30 cellular contexts compared by ENCODE assay signal in the genomic region with DNA sequence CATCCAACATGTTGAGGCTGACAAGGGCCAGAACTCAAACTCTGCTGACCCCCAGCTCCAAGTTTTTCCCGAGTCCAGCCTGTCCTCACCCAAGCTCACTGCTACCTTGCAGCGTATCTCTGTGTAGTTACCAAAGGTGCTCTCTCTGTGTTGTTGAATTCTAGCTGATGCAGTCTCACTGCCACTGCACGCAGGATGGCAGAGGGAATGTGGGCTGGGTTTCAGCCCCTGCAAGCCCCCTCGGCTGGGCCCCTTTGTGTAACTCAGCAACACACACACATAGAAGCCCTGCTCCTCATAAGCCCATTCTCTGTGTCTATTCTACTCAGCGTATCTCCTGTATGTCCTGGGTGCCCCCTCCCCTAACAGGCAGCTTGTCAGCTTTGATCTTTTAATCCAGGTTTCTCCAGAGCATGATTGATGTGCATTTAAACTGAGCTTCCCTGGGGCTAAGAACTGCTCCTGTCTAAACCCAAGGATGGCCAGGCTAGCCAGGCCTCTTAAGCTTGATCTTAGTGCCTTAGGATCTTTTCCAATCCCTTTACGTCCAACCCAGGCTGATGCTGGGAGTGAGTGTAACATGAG. TPM values are rescaled to one million over a fixed set of nuclear protein-coding genes. Genes with fewer than 3 reads are reported as not detected.
DNase-seq lines count a peak whose midpoint lies in the region; ATAC-seq and TF ChIP-seq lines count a peak whose summit lies in the region.
"Had no signal": no experiment of that assay in that cellular context is flagged by ENCODE, and none has a peak within 500 bp of the region (broad histone marks: within the 10 kb centered on the region; RNA-seq: fewer than 3 reads in every experiment).

No MANE protein-coding gene starts in this region.

- H3K9me3 Mint-ChIP-seq in H9 (peaks cover 5 to 9% of the 10 kb centered on the region in 2 experiments; a peak in 4 of 5 replicates), neural progenitor cell (no peaks in the 10 kb centered on the region)
- peaks cover 7 to 20% of the 10 kb centered on the region in 2 donors for H3K9me3 Mint-ChIP-seq in effector memory CD8-positive, alpha-beta T cell

- no peaks in the 10 kb centered on the region for H3K23me2 ChIP-seq in H9 (ENCODE audit: insufficient read length, low read depth, low read length, poor library complexity, severe bottlenecking)

- no peaks in the 10 kb centered on the region for H3K79me1 ChIP-seq in H9 (ENCODE audit: insufficient read depth, low read depth, low read length, poor library complexity, severe bottlenecking)
- H3K79me1 ChIP-seq in neuronal stem cell (ENCODE audit: low read depth, low read length) = no peaks in the 10 kb centered on the region

- WGBS in H9 (ENCODE audit: extremely low coverage, insufficient read length, low lambda C conversion rate) = no CpG with 5 or more reads among the region's 6 CpGs
- WGBS in ectodermal cell, 2 experiments = 47 to 50% methylated on average over 6 of the region's 6 CpGs
- WGBS in neuronal stem cell (ENCODE audit: extremely low coverage in 2 of 2, insufficient read length in 2 of 2, insufficient replicate concordance in 1 of 2), 2 donors = no CpG with 5 or more reads among the region's 6 CpGs

- H2AK5ac ChIP-seq in H9 (ENCODE audit: insufficient read length, low read length) (no peak overlapping the region), neuronal stem cell (ENCODE audit: low read depth, low read length) (no peak overlapping the region)

- H3K4me3 Mint-ChIP-seq in H9 (no peak overlapping the region), neural progenitor cell (no peak overlapping the region)
- H3K4me3 Mint-ChIP-seq in effector memory CD8-positive, alpha-beta T cell = no peak overlapping the region
- H3K4me3 Mint-ChIP-seq: CD4-positive, alpha-beta T cell had no signal

- H3K36me3 ChIP-seq in ectodermal cell (ENCODE audit: control insufficient read depth, insufficient read depth, low read length) (no peaks in the 10 kb centered on the region), neural progenitor cell (no peaks in the 10 kb centered on the region), neuronal stem cell (replicated peaks in 1 of 2; ENCODE audit: control insufficient read depth in 2 of 2, insufficient read depth in 2 of 2, low read length in 2 of 2) (no peaks in the 10 kb centered on the region)
- H3K36me3 ChIP-seq: BLaER1 treated with 17β-estradiol and CSF1 and Interleukin-3, amounts not matched to agents 10 nM and 100 nM; SJSA1 had no signal

- H3F3A ChIP-seq in neural progenitor cell (ENCODE audit: low read depth) = peaks cover 18% of the 10 kb centered on the region

- H3K27me3 ChIP-seq in H9 (ENCODE audit: insufficient read depth, low read length) (no peaks in the 10 kb centered on the region), ectodermal cell (ENCODE audit: control insufficient read depth, insufficient read depth, low read length, poor library complexity, severe bottlenecking) (no peaks in the 10 kb centered on the region), neural progenitor cell (no peaks in the 10 kb centered on the region), neuronal stem cell (ENCODE audit: control insufficient read depth in 3 of 3, insufficient read depth in 3 of 3, low read depth in 1 of 3, low read length in 3 of 3) (no peaks in the 10 kb centered on the region)
- H3K27me3 ChIP-seq: BLaER1 treated with 17β-estradiol and CSF1 and Interleukin-3, amounts not matched to agents 10 nM and 100 nM; SJSA1 had no signal

- no peak overlapping the region for H3K4ac ChIP-seq in H9 (ENCODE audit: low read depth, low read length)
- H3K4ac ChIP-seq in neuronal stem cell (ENCODE audit: low read length) = no peak overlapping the region

- H3K27ac Mint-ChIP-seq in H9 = no peak overlapping the region; a peak in 1 of 7 replicates
- peak overlapping the region; percentile 38 for H3K27ac Mint-ChIP-seq in neural progenitor cell
- no peak overlapping the region for H3K27ac Mint-ChIP-seq in effector memory CD8-positive, alpha-beta T cell
- H3K27ac Mint-ChIP-seq: CD4-positive, alpha-beta T cell had no signal

- DNase-seq in H9 (peak; percentile 21), neural progenitor cell (ENCODE audit: low spot score) (peak; percentile 47), occipital lobe (lab: John Stamatoyannopoulos, UW) (no peak), neuronal stem cell (ENCODE audit: low spot score) (no peak)
- DNase-seq in effector memory CD8-positive, alpha-beta T cell = no peak
- DNase-seq: AML-193; Caco-2; CD4-positive, alpha-beta T cell; DMS153; DND-41; Kasumi-1; NCI-H1092 treated with DMSO at 0.1 percent for 48 hours; NCI-H1436 treated with DMSO at 0.1 percent for 48 hours; NCI-H187 treated with DMSO at 0.1 percent for 48 hours; NCI-H2171 treated with DMSO at 0.1 percent for 48 hours; NCI-H446; NCI-H524 treated with DMSO at 0.1 percent for 48 hours; NCI-H774; PC-9 had no signal

- H4K5ac ChIP-seq in H9 (ENCODE audit: insufficient read length, low read depth, low read length) = no peak overlapping the region

- no peak for ATAC-seq in HG03342 (IDR thresholded peaks at IDR 0.05; ENCODE audit: unreplicated experiment)
- ATAC-seq in effector memory CD8-positive, alpha-beta T cell (replicated peaks) = no peak
- ATAC-seq: K562, Right ventricle myocardium inferior had no signal

- H3K36me3 Mint-ChIP-seq in H9 (ENCODE audit: insufficient read depth in 1 of 3, low read depth in 3 of 3) (peaks cover 0 to 7% (median 4%) of the 10 kb centered on the region in 3 experiments; a peak in 3 of 7 replicates), neural progenitor cell (no peaks in the 10 kb centered on the region)
- H3K36me3 Mint-ChIP-seq in effector memory CD8-positive, alpha-beta T cell (ENCODE audit: insufficient read depth) = no peaks in the 10 kb centered on the region

- H3K27ac ChIP-seq in 22Rv1 (peak overlapping the region; percentile 54), H9 (ENCODE audit: insufficient read length, low read depth, low read length) (no peak overlapping the region), ectodermal cell (ENCODE audit: insufficient read depth, low read depth, low read length, poor library complexity, severe bottlenecking) (peak overlapping the region; percentile 21), neural progenitor cell (no peak overlapping the region), neuronal stem cell (replicated peaks; ENCODE audit: low read length) (no peak overlapping the region)
- H3K27ac ChIP-seq: BLaER1 treated with 17β-estradiol and CSF1 and Interleukin-3, amounts not matched to agents 10 nM and 100 nM; PC-9; SJSA1 had no signal

- H3T11ph ChIP-seq in H9 (ENCODE audit: low read length) = no peak overlapping the region

- H3K23ac ChIP-seq in H9 (ENCODE audit: insufficient read length, low read depth, low read length) = no peak overlapping the region
- H3K23ac ChIP-seq in neuronal stem cell (ENCODE audit: low read depth, low read length, poor library complexity) = no peak overlapping the region

- H4K91ac ChIP-seq in H9 (ENCODE audit: insufficient read length, low read depth, low read length) = no peak overlapping the region
- no peak overlapping the region for H4K91ac ChIP-seq in neuronal stem cell (ENCODE audit: low read depth, low read length, poor library complexity)

- H3K4me1 ChIP-seq in H9 (ENCODE audit: insufficient read depth, low read length) (no peaks in the 10 kb centered on the region; the same call in 1 of the 2 replicates), ectodermal cell (ENCODE audit: control insufficient read depth, insufficient read depth, low read length) (peaks cover 17% of the 10 kb centered on the region), neural progenitor cell (peaks cover 31% of the 10 kb centered on the region), neuronal stem cell (ENCODE audit: control insufficient read depth in 2 of 2, insufficient read depth in 1 of 2, low read depth in 1 of 2, low read length in 2 of 2) (peaks cover 0 to 10% of the 10 kb centered on the region in 2 donors)
- H3K4me1 ChIP-seq: Caco-2, SJSA1 had no signal

- H3K14ac ChIP-seq in H9 (ENCODE audit: insufficient read depth, low read length) = no peak overlapping the region
- H3K14ac ChIP-seq in neuronal stem cell (ENCODE audit: low read length) = no peak overlapping the region

- no peak overlapping the region for H3K18ac ChIP-seq in H9 (ENCODE audit: insufficient read length, low read depth, low read length)
- H3K18ac ChIP-seq in neuronal stem cell (ENCODE audit: low read length) = no peak overlapping the region

- H3K4me1 Mint-ChIP-seq in H9 (peaks cover 23 to 33% of the 10 kb centered on the region in 2 experiments), neural progenitor cell (peaks cover 36% of the 10 kb centered on the region)
- H3K4me1 Mint-ChIP-seq in effector memory CD8-positive, alpha-beta T cell (ENCODE audit: low read depth in 2 of 2) = no peaks in the 10 kb centered on the region

- H3K4me2 ChIP-seq in H9 (ENCODE audit: insufficient read depth, insufficient read length, low read length) = no peak overlapping the region
- H3K4me2 ChIP-seq in neural progenitor cell = peak overlapping the region; percentile 57
- H3K4me2 ChIP-seq in neuronal stem cell (ENCODE audit: insufficient read depth, low read length, poor library complexity, severe bottlenecking) = no peak overlapping the region
- H3K4me2 ChIP-seq: BLaER1 treated with 17β-estradiol and CSF1 and Interleukin-3, amounts not matched to agents 10 nM and 100 nM; PC-9 had no signal

- H3K79me2 ChIP-seq in H9 (ENCODE audit: insufficient read depth, low read length) = no peaks in the 10 kb centered on the region
- no peaks in the 10 kb centered on the region for H3K79me2 ChIP-seq in neural progenitor cell (ENCODE audit: low read depth)

- H2BK5ac ChIP-seq in H9 (ENCODE audit: insufficient read length, low read length) = no peak overlapping the region
- no peak overlapping the region for H2BK5ac ChIP-seq in neuronal stem cell (ENCODE audit: low read length)

- H3K9ac ChIP-seq in H9 (ENCODE audit: extremely low read depth, insufficient read length, low read length) (no peak overlapping the region), neural progenitor cell (no peak overlapping the region), neuronal stem cell (ENCODE audit: low read depth, low read length, poor library complexity) (no peak overlapping the region)
- H3K9ac ChIP-seq: BLaER1 treated with 17β-estradiol and CSF1 and Interleukin-3, amounts not matched to agents 10 nM and 100 nM had no signal

- H3K4me3 ChIP-seq in ectodermal cell (ENCODE audit: insufficient read depth, low read depth, low read length) = no peak overlapping the region
- H3K4me3 ChIP-seq in neural progenitor cell = no peak overlapping the region
- no peak overlapping the region for H3K4me3 ChIP-seq in neuronal stem cell (ENCODE audit: low read length in 2 of 2)
- H3K4me3 ChIP-seq: BLaER1 treated with 17β-estradiol and CSF1 and Interleukin-3, amounts not matched to agents 10 nM and 100 nM; K562; PC-9; SJSA1 had no signal

- H2BK20ac ChIP-seq in H9 (ENCODE audit: low read depth, low read length, poor library complexity, severe bottlenecking) = no peak overlapping the region

- TF ChIP-seq CTCF in 22Rv1 (IDR thresholded peaks at IDR 0.05) (no peak), H9 (conservative IDR thresholded peaks at IDR 0.05) (no peak), neural progenitor cell (IDR thresholded peaks at IDR 0.05) (no peak)

- H2AFZ ChIP-seq in H9 (ENCODE audit: low read length) (no peak overlapping the region), neural progenitor cell (replicated peaks) (peak overlapping the region; percentile 52), neuronal stem cell (ENCODE audit: low read length) (no peak overlapping the region)
- H2AFZ ChIP-seq: PC-9 had no signal

- H2BK15ac ChIP-seq in H9 (ENCODE audit: low read depth, low read length) (no peak overlapping the region), neuronal stem cell (ENCODE audit: low read length) (no peak overlapping the region)

- H3K27me3 Mint-ChIP-seq in H9 (ENCODE audit: low read depth) (no peaks in the 10 kb centered on the region; the same call in none of the 2 replicates), neural progenitor cell (ENCODE audit: insufficient read depth, low read depth) (peaks cover 7% of the 10 kb centered on the region)
- H3K27me3 Mint-ChIP-seq in effector memory CD8-positive, alpha-beta T cell = peaks cover 0 to 3% of the 10 kb centered on the region in 2 donors

- no peak overlapping the region for H4K8ac ChIP-seq in H9 (replicated peaks; ENCODE audit: insufficient read length, low read depth, low read length)
- H4K8ac ChIP-seq in neuronal stem cell (ENCODE audit: low read depth, low read length) = no peak overlapping the region

- H3K56ac ChIP-seq in H9 (ENCODE audit: insufficient read length, low read depth, low read length) = no peak overlapping the region

- H4K20me1 ChIP-seq in H9 (ENCODE audit: control insufficient read depth, insufficient read depth, insufficient read length) = no peaks in the 10 kb centered on the region
- no peaks in the 10 kb centered on the region for H4K20me1 ChIP-seq in neural progenitor cell (ENCODE audit: low read depth)
- H4K20me1 ChIP-seq: BLaER1 treated with 17β-estradiol and CSF1 and Interleukin-3, amounts not matched to agents 10 nM and 100 nM had no signal

- H2BK120ac ChIP-seq in H9 (ENCODE audit: low read depth, low read length, poor library complexity, severe bottlenecking) (no peak overlapping the region), neuronal stem cell (ENCODE audit: low read depth, low read length) (no peak overlapping the region)

- H3K9me3 ChIP-seq in H9 (ENCODE audit: control insufficient read depth, low read depth, low read length) (no peaks in the 10 kb centered on the region), ectodermal cell (ENCODE audit: control insufficient read depth, low read length) (no peaks in the 10 kb centered on the region), neural progenitor cell (ENCODE audit: low read depth) (no peaks in the 10 kb centered on the region), neuronal stem cell (replicated peaks in 1 of 2; ENCODE audit: control insufficient read depth in 2 of 2, insufficient read depth in 1 of 2, low read depth in 1 of 2, low read length in 2 of 2) (no peaks in the 10 kb centered on the region)
- H3K9me3 ChIP-seq: Caco-2, SJSA1 had no signal

- H2BK12ac ChIP-seq in H9 (ENCODE audit: insufficient read length, low read depth, low read length) = no peak overlapping the region
- no peak overlapping the region for H2BK12ac ChIP-seq in neuronal stem cell (ENCODE audit: low read length)

RNA-seq across cellular contexts. Expression of a gene that starts 43.0 kb away (rescaled TPM):
- total RNA-seq in H9 (2021) (1.1 and 1.4 TPM in 2 replicates), neural progenitor cell (ENCODE audit: low replicate concordance) (0.07 and 0.34 TPM in 2 replicates), occipital lobe (6.4 TPM)
- polyA plus RNA-seq in ectodermal cell (2013, experiment 1 of 4) = 1.6 TPM
- 1.9 TPM for polyA plus RNA-seq in ectodermal cell (2013, experiment 2 of 4)
- polyA plus RNA-seq in ectodermal cell (2013, experiment 3 of 4) = 1.9 TPM
- 2.4 TPM for polyA plus RNA-seq in ectodermal cell (2013, experiment 4 of 4)
- polyA plus RNA-seq in neuronal stem cell (2013, experiment 1 of 2) = 0.47 TPM
- polyA plus RNA-seq in neuronal stem cell (2013, experiment 2 of 2) = 0.46 TPM
- total RNA-seq: Caco-2; CD4-positive, alpha-beta T cell; HT1080; K562; M059J; PC-9; RPMI7951; SJSA1 had no signal
- polyA plus RNA-seq: AG04450, K562 had no signal

Comparison
In these comparisons a context has a peak if more than half of its experiments do, and no peak if none do; other contexts are left out.
1. H3K27ac ChIP-seq: peak in 22Rv1 (single experiment) and ectodermal cell (single experiment); none in H9 (single experiment), neural progenitor cell (single experiment) and neuronal stem cell (single experiment).
2. DNase-seq: peak in H9 (single experiment) and neural progenitor cell (single experiment); none in occipital lobe (single experiment), neuronal stem cell (single experiment) and effector memory CD8-positive, alpha-beta T cell (0 of 3).